In genomic region chr17:40111221-40112128, GRCh38 we compare ENCODE assay signal across 1 cellular context.
TF ChIP-seq lines count a peak whose summit lies in the region.

No MANE protein-coding gene starts in this region.

TF ChIP-seq in HepG2, 621 proteins besides CTCF, POLR2A, EP300 and RAD21 (continued from another document and continues in another):
- TF ChIP-seq AHDC1 (CRISPR knock-in tag; IDR thresholded peaks at IDR 0.05; ENCODE audit: borderline replicate concordance), result peak; percentile 62; the same call in 1 of the 2 replicates
- peak; percentile 87; the same call in 1 of the 2 replicates for TF ChIP-seq ZNF598 (CRISPR knock-in tag; IDR thresholded peaks at IDR 0.05; ENCODE audit: borderline replicate concordance)
- TF ChIP-seq NRL (CRISPR knock-in tag; IDR thresholded peaks at IDR 0.05; ENCODE audit: borderline replicate concordance), result peak; percentile 57; the same call in 1 of the 2 replicates
- TF ChIP-seq, protein P1, sequence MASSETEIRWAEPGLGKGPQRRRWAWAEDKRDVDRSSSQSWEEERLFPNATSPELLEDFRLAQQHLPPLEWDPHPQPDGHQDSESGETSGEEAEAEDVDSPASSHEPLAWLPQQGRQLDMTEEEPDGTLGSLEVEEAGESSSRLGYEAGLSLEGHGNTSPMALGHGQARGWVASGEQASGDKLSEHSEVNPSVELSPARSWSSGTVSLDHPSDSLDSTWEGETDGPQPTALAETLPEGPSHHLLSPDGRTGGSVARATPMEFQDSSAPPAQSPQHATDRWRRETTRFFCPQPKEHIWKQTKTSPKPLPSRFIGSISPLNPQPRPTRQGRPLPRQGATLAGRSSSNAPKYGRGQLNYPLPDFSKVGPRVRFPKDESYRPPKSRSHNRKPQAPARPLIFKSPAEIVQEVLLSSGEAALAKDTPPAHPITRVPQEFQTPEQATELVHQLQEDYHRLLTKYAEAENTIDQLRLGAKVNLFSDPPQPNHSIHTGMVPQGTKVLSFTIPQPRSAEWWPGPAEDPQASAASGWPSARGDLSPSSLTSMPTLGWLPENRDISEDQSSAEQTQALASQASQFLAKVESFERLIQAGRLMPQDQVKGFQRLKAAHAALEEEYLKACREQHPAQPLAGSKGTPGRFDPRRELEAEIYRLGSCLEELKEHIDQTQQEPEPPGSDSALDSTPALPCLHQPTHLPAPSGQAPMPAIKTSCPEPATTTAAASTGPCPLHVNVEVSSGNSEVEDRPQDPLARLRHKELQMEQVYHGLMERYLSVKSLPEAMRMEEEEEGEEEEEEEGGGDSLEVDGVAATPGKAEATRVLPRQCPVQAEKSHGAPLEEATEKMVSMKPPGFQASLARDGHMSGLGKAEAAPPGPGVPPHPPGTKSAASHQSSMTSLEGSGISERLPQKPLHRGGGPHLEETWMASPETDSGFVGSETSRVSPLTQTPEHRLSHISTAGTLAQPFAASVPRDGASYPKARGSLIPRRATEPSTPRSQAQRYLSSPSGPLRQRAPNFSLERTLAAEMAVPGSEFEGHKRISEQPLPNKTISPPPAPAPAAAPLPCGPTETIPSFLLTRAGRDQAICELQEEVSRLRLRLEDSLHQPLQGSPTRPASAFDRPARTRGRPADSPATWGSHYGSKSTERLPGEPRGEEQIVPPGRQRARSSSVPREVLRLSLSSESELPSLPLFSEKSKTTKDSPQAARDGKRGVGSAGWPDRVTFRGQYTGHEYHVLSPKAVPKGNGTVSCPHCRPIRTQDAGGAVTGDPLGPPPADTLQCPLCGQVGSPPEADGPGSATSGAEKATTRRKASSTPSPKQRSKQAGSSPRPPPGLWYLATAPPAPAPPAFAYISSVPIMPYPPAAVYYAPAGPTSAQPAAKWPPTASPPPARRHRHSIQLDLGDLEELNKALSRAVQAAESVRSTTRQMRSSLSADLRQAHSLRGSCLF (CRISPR knock-in tag; IDR thresholded peaks at IDR 0.05; ENCODE audit: borderline replicate concordance), result no peak
- TF ChIP-seq TBX3 (IDR thresholded peaks at IDR 0.05; ENCODE audit: borderline replicate concordance), result peak; percentile 41; the same call in 1 of the 2 replicates
- TF ChIP-seq GABPA (IDR thresholded peaks at IDR 0.05; ENCODE audit: low read depth, low read length), result no peak
- peak; percentile 49; the same call in 1 of the 2 replicates for TF ChIP-seq GABPA (CRISPR knock-in tag; IDR thresholded peaks at IDR 0.05; ENCODE audit: low read depth)
- TF ChIP-seq MTF1 (CRISPR knock-in tag; IDR thresholded peaks at IDR 0.05), result no peak
- TF ChIP-seq JUND (CRISPR knock-in tag; IDR thresholded peaks at IDR 0.05), result no peak; the same call in 1 of the 2 replicates
- no peak for TF ChIP-seq ZSCAN21 (CRISPR knock-in tag; IDR thresholded peaks at IDR 0.05; ENCODE audit: borderline replicate concordance)
- no peak for TF ChIP-seq ZNF484 (CRISPR knock-in tag; IDR thresholded peaks at IDR 0.05; ENCODE audit: borderline replicate concordance, low read depth)
- TF ChIP-seq, protein P2, sequence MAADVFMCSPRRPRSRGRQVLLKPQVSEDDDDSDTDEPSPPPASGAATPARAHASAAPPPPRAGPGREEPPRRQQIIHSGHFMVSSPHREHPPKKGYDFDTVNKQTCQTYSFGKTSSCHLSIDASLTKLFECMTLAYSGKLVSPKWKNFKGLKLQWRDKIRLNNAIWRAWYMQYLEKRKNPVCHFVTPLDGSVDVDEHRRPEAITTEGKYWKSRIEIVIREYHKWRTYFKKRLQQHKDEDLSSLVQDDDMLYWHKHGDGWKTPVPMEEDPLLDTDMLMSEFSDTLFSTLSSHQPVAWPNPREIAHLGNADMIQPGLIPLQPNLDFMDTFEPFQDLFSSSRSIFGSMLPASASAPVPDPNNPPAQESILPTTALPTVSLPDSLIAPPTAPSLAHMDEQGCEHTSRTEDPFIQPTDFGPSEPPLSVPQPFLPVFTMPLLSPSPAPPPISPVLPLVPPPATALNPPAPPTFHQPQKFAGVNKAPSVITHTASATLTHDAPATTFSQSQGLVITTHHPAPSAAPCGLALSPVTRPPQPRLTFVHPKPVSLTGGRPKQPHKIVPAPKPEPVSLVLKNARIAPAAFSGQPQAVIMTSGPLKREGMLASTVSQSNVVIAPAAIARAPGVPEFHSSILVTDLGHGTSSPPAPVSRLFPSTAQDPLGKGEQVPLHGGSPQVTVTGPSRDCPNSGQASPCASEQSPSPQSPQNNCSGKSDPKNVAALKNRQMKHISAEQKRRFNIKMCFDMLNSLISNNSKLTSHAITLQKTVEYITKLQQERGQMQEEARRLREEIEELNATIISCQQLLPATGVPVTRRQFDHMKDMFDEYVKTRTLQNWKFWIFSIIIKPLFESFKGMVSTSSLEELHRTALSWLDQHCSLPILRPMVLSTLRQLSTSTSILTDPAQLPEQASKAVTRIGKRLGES (CRISPR knock-in tag; IDR thresholded peaks at IDR 0.05; ENCODE audit: borderline replicate concordance), result no peak
- 0 out of 2 replicates have a peak, but pooled peaks have one; percentile 10 for TF ChIP-seq CREB3 (CRISPR knock-in tag; IDR thresholded peaks at IDR 0.05)
- TF ChIP-seq ZNF44 (CRISPR knock-in tag; IDR thresholded peaks at IDR 0.05), result peak; percentile 33; the same call in 1 of the 2 replicates
- TF ChIP-seq, protein P3, sequence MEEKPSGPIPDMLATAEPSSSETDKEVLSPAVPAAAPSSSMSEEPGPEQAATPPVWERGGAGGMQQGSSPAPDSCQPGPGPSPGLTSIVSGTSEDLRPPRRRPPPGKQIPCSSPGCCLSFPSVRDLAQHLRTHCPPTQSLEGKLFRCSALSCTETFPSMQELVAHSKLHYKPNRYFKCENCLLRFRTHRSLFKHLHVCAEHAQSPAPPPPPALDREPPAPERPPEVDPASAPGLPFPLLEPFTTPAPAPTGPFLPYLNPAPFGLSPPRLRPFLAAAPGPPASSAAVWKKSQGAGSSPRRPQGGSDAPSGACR (CRISPR knock-in tag; IDR thresholded peaks at IDR 0.05), result peak; percentile 88; the same call in 1 of the 2 replicates
- TF ChIP-seq TBL1XR1 (IDR thresholded peaks at IDR 0.05; ENCODE audit: borderline replicate concordance, low read length, partially characterized antibody), result no peak
- TF ChIP-seq HMGXB3 (CRISPR knock-in tag; IDR thresholded peaks at IDR 0.05; ENCODE audit: borderline replicate concordance), result peak; percentile 83
- TF ChIP-seq ZMAT5 (CRISPR knock-in tag; IDR thresholded peaks at IDR 0.05; ENCODE audit: borderline replicate concordance, low read depth), result no peak
- TF ChIP-seq ZKSCAN1 (IDR thresholded peaks at IDR 0.05; ENCODE audit: low read length), result peak; percentile 16
- peak; percentile 67 for TF ChIP-seq ETV5 (CRISPR knock-in tag; IDR thresholded peaks at IDR 0.05; ENCODE audit: borderline replicate concordance)
- TF ChIP-seq FOSL2 (CRISPR knock-in tag; IDR thresholded peaks at IDR 0.05), result peak; percentile 40
- TF ChIP-seq KDM4B (CRISPR knock-in tag; IDR thresholded peaks at IDR 0.05), result peak; percentile 80; the same call in 1 of the 2 replicates
- TF ChIP-seq, protein P4, sequence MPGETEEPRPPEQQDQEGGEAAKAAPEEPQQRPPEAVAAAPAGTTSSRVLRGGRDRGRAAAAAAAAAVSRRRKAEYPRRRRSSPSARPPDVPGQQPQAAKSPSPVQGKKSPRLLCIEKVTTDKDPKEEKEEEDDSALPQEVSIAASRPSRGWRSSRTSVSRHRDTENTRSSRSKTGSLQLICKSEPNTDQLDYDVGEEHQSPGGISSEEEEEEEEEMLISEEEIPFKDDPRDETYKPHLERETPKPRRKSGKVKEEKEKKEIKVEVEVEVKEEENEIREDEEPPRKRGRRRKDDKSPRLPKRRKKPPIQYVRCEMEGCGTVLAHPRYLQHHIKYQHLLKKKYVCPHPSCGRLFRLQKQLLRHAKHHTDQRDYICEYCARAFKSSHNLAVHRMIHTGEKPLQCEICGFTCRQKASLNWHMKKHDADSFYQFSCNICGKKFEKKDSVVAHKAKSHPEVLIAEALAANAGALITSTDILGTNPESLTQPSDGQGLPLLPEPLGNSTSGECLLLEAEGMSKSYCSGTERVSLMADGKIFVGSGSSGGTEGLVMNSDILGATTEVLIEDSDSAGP (CRISPR knock-in tag; IDR thresholded peaks at IDR 0.05; ENCODE audit: borderline replicate concordance), result peak; percentile 90
- peak; percentile 41 for TF ChIP-seq YY1 (IDR thresholded peaks at IDR 0.05; ENCODE audit: insufficient read depth, insufficient replicate concordance, low read depth, low read length)
- no peak for TF ChIP-seq ZNF615 (CRISPR knock-in tag; IDR thresholded peaks at IDR 0.05; ENCODE audit: borderline replicate concordance)
- TF ChIP-seq CBX2 (IDR thresholded peaks at IDR 0.05; ENCODE audit: low read depth, low read length), result no peak
- TF ChIP-seq CBX2 (CRISPR knock-in tag; IDR thresholded peaks at IDR 0.05; ENCODE audit: low read depth), result no peak
- TF ChIP-seq HNF4G (IDR thresholded peaks at IDR 0.05; ENCODE audit: borderline replicate concordance, low read depth, low read length), result peak; percentile 91
- TF ChIP-seq HNF4G (CRISPR knock-in tag; IDR thresholded peaks at IDR 0.05; ENCODE audit: borderline replicate concordance, low read depth), result peak; percentile 95
- TF ChIP-seq ZGPAT (CRISPR knock-in tag; IDR thresholded peaks at IDR 0.05), result peak; percentile 90
- TF ChIP-seq SKI (IDR thresholded peaks at IDR 0.05; ENCODE audit: partially characterized antibody), result peak; percentile 7
